Comparison of ENCODE assay signal across 8 cellular contexts in genomic region chr18:10787293-10787901, GRCh38.
A peak's percentile ranks its signal among the peaks of the same experiment; 100 is the strongest.
DNase-seq lines count a peak whose midpoint lies in the region; ATAC-seq and TF ChIP-seq lines count a peak whose summit lies in the region.

No MANE protein-coding gene starts in this region.

- H3K79me2 ChIP-seq in HCT116 (ENCODE audit: insufficient read depth, low read length) = no peaks in the 10 kb centered on the region

- H3K27me3 ChIP-seq in HCT116 (ENCODE audit: insufficient read depth, low read length) (peaks cover 45% of the 10 kb centered on the region), psoas muscle (ENCODE audit: insufficient read depth in 3 of 3, low read length in 2 of 3) (peaks cover 0 to 1% (median 0%) of the 10 kb centered on the region in 3 donors)

- H3K36me3 ChIP-seq in HCT116 (ENCODE audit: control insufficient read depth in 1 of 2, insufficient read depth in 2 of 2, low read length in 2 of 2) (no peaks in the 10 kb centered on the region), psoas muscle (ENCODE audit: insufficient read depth in 1 of 2, low read depth in 1 of 2) (no peaks in the 10 kb centered on the region)

- no peaks in the 10 kb centered on the region for H4K20me1 ChIP-seq in HCT116 (ENCODE audit: insufficient read depth)

- TF ChIP-seq CTCF in GM12864 (IDR thresholded peaks at IDR 0.05; ENCODE audit: low read depth, low read length, missing control alignments) (peak; percentile 86), HCT116 (IDR thresholded peaks at IDR 0.05 in 2 of 3, conservative IDR thresholded peaks at IDR 0.05 in 1 of 3; ENCODE audit: borderline replicate concordance in 1 of 3, insufficient read depth in 1 of 3, low read depth in 2 of 3, low read length in 2 of 3) (peak; percentile 25 to 92 (median 89); a peak in 5 of 6 replicates), psoas muscle (IDR thresholded peaks at IDR 0.05) (peak; percentile 61)

- intact Hi-C loops in HCT116 (cut with micrococcal nuclease) (loop anchor here (5.0 to 10.0 kb wide), 3 partner anchors 225 to 597 kb away; no protein-coding TSS in a partner anchor), psoas muscle (cut with DNase I) (loop anchor here in 1 of 2 donors (2.0 to 5.0 kb wide), 2 partner anchors 253 to 1480 kb away; no protein-coding TSS in a partner anchor)

- CTCF ChIA-PET in HCT116 (lab: Charles Lee) = interaction anchor here (0.6 to 1.6 kb wide), 8 partner anchors 9 to 766 kb away, joined by 3 to 6 read pairs (median 4); no protein-coding TSS in a partner anchor

- TF ChIP-seq RAD21 in HCT116 (IDR thresholded peaks at IDR 0.05; ENCODE audit: low read depth) = peak; percentile 60

- no peak overlapping the region for H2AFZ ChIP-seq in HCT116 (ENCODE audit: low read depth, low read length, poor library complexity, severe bottlenecking)

- H3K27ac ChIP-seq in HCT116 (ENCODE audit: low read depth, low read length) = no peak overlapping the region
- H3K27ac ChIP-seq in psoas muscle = no peak overlapping the region

- H3K4me3 ChIP-seq in GM12864 (ENCODE audit: low read depth, low read length) (no peak overlapping the region), HCT116 (replicated peaks in 1 of 2; ENCODE audit: low read depth in 1 of 2, low read length in 2 of 2) (no peak overlapping the region), psoas muscle (no peak overlapping the region)

- H3K9me3 ChIP-seq in HCT116 (ENCODE audit: control insufficient read depth in 1 of 2, insufficient read depth in 1 of 2, low read depth in 1 of 2, low read length in 2 of 2) (no peaks in the 10 kb centered on the region), psoas muscle (no peaks in the 10 kb centered on the region)

- no TSS peak for BruUV-seq in HCT116 (replicated peaks; lab: Mats Ljungman, UMichigan)

- no peak overlapping the region for H3K4me2 ChIP-seq in HCT116 (ENCODE audit: low read length)

- DNase-seq in GM12864 (ENCODE audit: low read depth) (peak; percentile 87), HCT116 (ENCODE audit: low read depth, low spot score) (peak; percentile 51), M059J (ENCODE audit: low read depth) (peak; percentile 83), SIG-M5 treated with dmso at 0.1 percent for 504 hours (lab: John Stamatoyannopoulos, UW; ENCODE audit: unreplicated experiment) (peak; percentile 89), glomerular visceral epithelial cell (ENCODE audit: extremely low spot score) (peak; percentile 84), psoas muscle (peak; percentile 56 to 58), OCI-M2 (lab: John Stamatoyannopoulos, UW; ENCODE audit: unreplicated experiment) (no peak)
- DNase-seq in activated effector memory CD4-positive, alpha-beta T cell treated with anti-CD3 and anti-CD28 coated beads, Interleukin-2, amount 50 U/mL, for 16 hours = peak; percentile 91

- 38 to 53% (median 51%) methylated on average over 5 of the region's 5 CpGs for WGBS in psoas muscle, 3 donors

- TF ChIP-seq POLR2A in HCT116 (IDR thresholded peaks at IDR 0.05; ENCODE audit: borderline replicate concordance, extremely low read depth, insufficient read depth, insufficient read length) = no peak

- no peak overlapping the region for H3K9ac ChIP-seq in HCT116 (ENCODE audit: low read length)

- RAD21 ChIA-PET in HCT116 (lab: Charles Lee; ENCODE audit: low non-redundant PET in 1 of 2, low total read pairs in 2 of 2, uncharacterized antibody in 2 of 2, unreplicated experiment in 2 of 2) = no interaction called here

- ATAC-seq in HCT116 (peak; percentile 82), psoas muscle (no peak)

- H3K4me1 ChIP-seq in HCT116 (ENCODE audit: control insufficient read depth in 1 of 2, insufficient read depth in 2 of 2, low read length in 2 of 2) = no peaks in the 10 kb centered on the region
- H3K4me1 ChIP-seq in psoas muscle = no peaks in the 10 kb centered on the region

- H3K9me2 ChIP-seq in HCT116 (ENCODE audit: insufficient read depth) = no peaks in the 10 kb centered on the region

- POLR2A ChIA-PET in HCT116 (lab: Charles Lee) = no interaction called here

TF ChIP-seq in HCT116, 20 proteins besides CTCF, POLR2A, EP300 and RAD21:
- TF ChIP-seq JUND (IDR thresholded peaks at IDR 0.05) = no peak
- no peak for TF ChIP-seq ZBTB33 (IDR thresholded peaks at IDR 0.05; ENCODE audit: extremely low read depth, insufficient replicate concordance, low read length)
- no peak for TF ChIP-seq FOSL1 (IDR thresholded peaks at IDR 0.05; ENCODE audit: low read depth)
- no peak for TF ChIP-seq ZFX (IDR thresholded peaks at IDR 0.05)
- TF ChIP-seq SP1 (IDR thresholded peaks at IDR 0.05; ENCODE audit: low read depth) = no peak
- TF ChIP-seq ATF3 (IDR thresholded peaks at IDR 0.05) = no peak
- no peak for TF ChIP-seq POLR2AphosphoS5 (IDR thresholded peaks at IDR 0.05; ENCODE audit: low read depth, low read length)
- no peak for TF ChIP-seq YY1 (IDR thresholded peaks at IDR 0.05; ENCODE audit: extremely low read depth, insufficient replicate concordance, low read depth, low read length)
